ENCODE assay signal across 28 cellular contexts in genomic region chr10:78116451-78116850, GRCh38.
"Had no signal": no experiment of that assay in that cellular context is flagged by ENCODE, and none has a peak within 500 bp of the region (broad histone marks: within the 10 kb centered on the region; RNA-seq: fewer than 3 reads in every experiment).

No MANE protein-coding gene starts in this region.

- H3K9me3 ChIP-seq: prostate gland had no signal

- H3K36me3 ChIP-seq: gastroesophageal sphincter, lower lobe of right lung, prostate gland, thoracic aorta, tibial nerve, upper lobe of left lung had no signal

- DNase-seq: dorsolateral prefrontal cortex; effector CD4-positive, alpha-beta T cell; endodermal cell; foreskin fibroblast; hypothalamus; immature natural killer cell; islet precursor cell; kidney glomerular epithelial cell; left colon; left ventricle myocardium superior; lower lobe of right lung; natural killer cell; nucleus accumbens; right cardiac atrium; stimulated activated CD4-positive, alpha-beta T cell treated with anti-CD3 and anti-CD28 coated beads, Interleukin-15, amount 100 ng/mL, for 24 hours; stimulated activated CD4-positive, alpha-beta T cell treated with anti-CD3 and anti-CD28 coated beads, Interleukin-2, amount 100 ng/mL, for 48 hours; stimulated activated naive B cell treated with anti-CD40 and anti-IgM and Interleukin-4, amounts not matched to agents 10 μg/mL and 1 μg/mL and 100 μg/mL, for 72 hours; upper lobe of left lung had no signal

- H3K36me3 Mint-ChIP-seq: stimulated activated naive B cell treated with anti-CD40 and anti-IgM and Interleukin-4, amounts not matched to agents 10 μg/mL and 1 μg/mL and 100 μg/mL, for 72 hours had no signal

- ATAC-seq: esophagus mucosa; gastroesophageal sphincter; left colon; left ventricle myocardium superior; lower lobe of right lung; natural killer cell; right cardiac atrium; stimulated activated naive B cell treated with anti-CD40 and anti-IgM and Interleukin-4, amounts not matched to agents 10 μg/mL and 1 μg/mL and 100 μg/mL, for 72 hours had no signal

- H3K4me1 Mint-ChIP-seq: immature natural killer cell; natural killer cell; neural crest cell; stimulated activated naive B cell treated with anti-CD40 and anti-IgM and Interleukin-4, amounts not matched to agents 10 μg/mL and 1 μg/mL and 100 μg/mL, for 72 hours had no signal

- H3K27ac ChIP-seq: coronary artery, dorsolateral prefrontal cortex, epithelial cell of prostate, gastroesophageal sphincter, lower lobe of right lung, prostate gland, skin epidermis, thoracic aorta, tibial nerve, upper lobe of left lung had no signal

- H3K4me3 ChIP-seq: coronary artery, dorsolateral prefrontal cortex, gastroesophageal sphincter, lower lobe of right lung, prostate gland, skin epidermis, thoracic aorta, tibial nerve, upper lobe of left lung had no signal

- H3K4me1 ChIP-seq: gastroesophageal sphincter, lower lobe of right lung, prostate gland, tibial nerve, upper lobe of left lung had no signal

- H3K27me3 ChIP-seq: dorsolateral prefrontal cortex, gastroesophageal sphincter, tibial nerve, upper lobe of left lung had no signal

- H3K27ac Mint-ChIP-seq: endodermal cell; immature natural killer cell; natural killer cell; stimulated activated naive B cell treated with anti-CD40 and anti-IgM and Interleukin-4, amounts not matched to agents 10 μg/mL and 1 μg/mL and 100 μg/mL, for 72 hours; stimulated activated naive CD8-positive, alpha-beta T cell treated with anti-CD3 and anti-CD28 coated beads, Interleukin-15, Interleukin-2, amounts not matched to agents 100 ng/mL and 50 ng/mL, for 24 hours had no signal

- H3K4me3 Mint-ChIP-seq: endodermal cell; immature natural killer cell; natural killer cell; neural crest cell; stimulated activated naive B cell treated with anti-CD40 and anti-IgM and Interleukin-4, amounts not matched to agents 10 μg/mL and 1 μg/mL and 100 μg/mL, for 72 hours; stimulated activated naive CD8-positive, alpha-beta T cell treated with anti-CD3 and anti-CD28 coated beads, Interleukin-15, Interleukin-2, amounts not matched to agents 100 ng/mL and 50 ng/mL, for 24 hours had no signal
